ENCODE assay signal across 26 cellular contexts in genomic region chr4:16050669-16051068, GRCh38. TPM values are rescaled to one million over a fixed set of nuclear protein-coding genes. Genes with fewer than 3 reads are reported as not detected.
DNase-seq lines count a peak whose midpoint lies in the region; ATAC-seq, FAIRE-seq and TF ChIP-seq lines count a peak whose summit lies in the region.
"Had no signal": no experiment of that assay in that cellular context is flagged by ENCODE, and none has a peak within 500 bp of the region (broad histone marks: within the 10 kb centered on the region; RNA-seq: fewer than 3 reads in every experiment).

No MANE protein-coding gene starts in this region.

- H3K4me2 ChIP-seq in HepG2 (ENCODE audit: low read depth, low read length) = no peak overlapping the region
- no peak overlapping the region for H3K4me2 ChIP-seq in IMR-90 (ENCODE audit: low read depth, low read length)
- no peak overlapping the region for H3K4me2 ChIP-seq in K562 (ENCODE audit: insufficient read depth, low read length)
- H3K4me2 ChIP-seq: BLaER1 treated with 17β-estradiol and CSF1 and Interleukin-3, amounts not matched to agents 10 nM and 100 nM had no signal

- in situ Hi-C loops in HepG2 (cut with HindIII; ENCODE audit: extremely low pct_ligation_motif_present, low pct_unique_long_range_greater_than_20kb) (no loop called here), IMR-90 (cut with MboI; ENCODE audit: low sequenced_read_pairs) (no loop called here), K562 (cut with MboI) (no loop called here)

- no peak for ATAC-seq in HepG2
- no peak for ATAC-seq in right lobe of liver
- no peak for ATAC-seq in IMR-90 (ENCODE audit: low read depth)
- ATAC-seq in K562 = no peak
- ATAC-seq: CD8-positive, alpha-beta T cell; GM12878 had no signal

- no peak overlapping the region for H3K27ac ChIP-seq in HepG2 (ENCODE audit: extremely low read length, insufficient read depth, low read length)
- no peak overlapping the region for H3K27ac ChIP-seq in right lobe of liver
- no peak overlapping the region for H3K27ac ChIP-seq in IMR-90 (ENCODE audit: insufficient read depth, low read length)
- H3K27ac ChIP-seq in K562 (ENCODE audit: extremely low read depth, low read depth, low read length) = no peak overlapping the region
- H3K27ac ChIP-seq in stomach = no peak overlapping the region
- H3K27ac ChIP-seq: BLaER1 treated with 17β-estradiol and CSF1 and Interleukin-3, amounts not matched to agents 10 nM and 100 nM; C4-2B had no signal

- TF ChIP-seq RAD21 in HepG2 (CRISPR knock-in tag; IDR thresholded peaks at IDR 0.05) = no peak
- TF ChIP-seq RAD21 in IMR-90 (IDR thresholded peaks at IDR 0.05; ENCODE audit: low read length) = no peak
- TF ChIP-seq RAD21 in K562 (CRISPR knock-in tag; conservative IDR thresholded peaks at IDR 0.05 in 1 of 2, IDR thresholded peaks at IDR 0.05 in 1 of 2) = no peak

- TF ChIP-seq POLR2A in HepG2 (IDR thresholded peaks at IDR 0.05; ENCODE audit: insufficient read depth in 1 of 2, low read depth in 2 of 2, low read length in 2 of 2) (no peak), right lobe of liver (IDR thresholded peaks at IDR 0.05) (no peak), IMR-90 (IDR thresholded peaks at IDR 0.05; ENCODE audit: low read depth, low read length) (no peak), K562 (conservative IDR thresholded peaks at IDR 0.05) (no peak), stomach (IDR thresholded peaks at IDR 0.05) (no peak)

- no peak overlapping the region for H3K4me3 ChIP-seq in HepG2 (replicated peaks in 1 of 3; ENCODE audit: insufficient read depth in 1 of 3, low read depth in 2 of 3, low read length in 3 of 3)
- H3K4me3 ChIP-seq in right lobe of liver = no peak overlapping the region
- no peak overlapping the region for H3K4me3 ChIP-seq in IMR-90 (ENCODE audit: insufficient read depth, low read depth, low read length)
- no peak overlapping the region for H3K4me3 ChIP-seq in K562
- H3K4me3 ChIP-seq in stomach = no peak overlapping the region
- H3K4me3 ChIP-seq: BLaER1 treated with 17β-estradiol and CSF1 and Interleukin-3, amounts not matched to agents 10 nM and 100 nM; GM12878 had no signal

- DNase-seq in HepG2 (ENCODE audit: low spot score) (no peak), right lobe of liver (no peak), IMR-90 (no peak), K562 (ENCODE audit: extremely low read depth in 1 of 4, low spot score in 3 of 4) (no peak), OCI-M1 (lab: John Stamatoyannopoulos, UW) (no peak), DMS153 (lab: John Stamatoyannopoulos, UW) (no peak), stomach (no peak)
- DNase-seq: 8988T; AML-193; Caco-2; Calu3; CD4-positive, alpha-beta T cell; CD8-positive, alpha-beta T cell; DMS53; DMS79; DND-41; EL; GDM1 had no signal

- no peak overlapping the region for H4K8ac ChIP-seq in IMR-90 (ENCODE audit: low read depth in 2 of 2, low read length in 2 of 2)

- TF ChIP-seq EP300 in HepG2 (IDR thresholded peaks at IDR 0.05; ENCODE audit: low read depth in 2 of 2, low read length in 2 of 2) = no peak
- no peak for TF ChIP-seq EP300 in HepG2 (CRISPR knock-in tag; IDR thresholded peaks at IDR 0.05; ENCODE audit: borderline replicate concordance)
- TF ChIP-seq EP300 in K562 (IDR thresholded peaks at IDR 0.05; ENCODE audit: low read length) = no peak
- TF ChIP-seq EP300 in stomach (IDR thresholded peaks at IDR 0.05) = no peak

- H3K4me1 ChIP-seq in HepG2 (ENCODE audit: insufficient read depth, low read length) (no peaks in the 10 kb centered on the region), right lobe of liver (no peaks in the 10 kb centered on the region), IMR-90 (ENCODE audit: control insufficient read depth, insufficient read depth, low read length) (no peaks in the 10 kb centered on the region), K562 (replicated peaks in 1 of 2; ENCODE audit: control insufficient read depth in 2 of 2, insufficient read depth in 2 of 2, low read length in 2 of 2) (no peaks in the 10 kb centered on the region), stomach (peaks cover 0 to 3% (median under 1%) of the 10 kb centered on the region in 4 donors)

- BruUV-seq in HepG2 (replicated peaks; lab: Mats Ljungman, UMichigan) (no TSS peak), IMR-90 (replicated peaks; lab: Mats Ljungman, UMichigan) (no TSS peak), K562 (replicated peaks; lab: Mats Ljungman, UMichigan) (no TSS peak)

- H4K20me1 ChIP-seq in HepG2 (ENCODE audit: insufficient read depth, low read length) (no peaks in the 10 kb centered on the region), IMR-90 (ENCODE audit: insufficient read depth, low read length) (no peaks in the 10 kb centered on the region), K562 (replicated peaks; ENCODE audit: control insufficient read depth, insufficient read depth, low read length) (no peaks in the 10 kb centered on the region)
- H4K20me1 ChIP-seq: BLaER1 treated with 17β-estradiol and CSF1 and Interleukin-3, amounts not matched to agents 10 nM and 100 nM had no signal

- H3K23ac ChIP-seq in IMR-90 (ENCODE audit: low read depth, low read length) = no peak overlapping the region

- H2BK5ac ChIP-seq in IMR-90 (ENCODE audit: low read depth, low read length, poor library complexity, severe bottlenecking) = no peak overlapping the region

- H2BK20ac ChIP-seq in IMR-90 (ENCODE audit: low read depth, low read length) = no peak overlapping the region

- H2BK15ac ChIP-seq in IMR-90 (ENCODE audit: low read depth, low read length) = no peak overlapping the region

- no peak overlapping the region for H3K4ac ChIP-seq in IMR-90 (ENCODE audit: low read depth, low read length)

- H2AK5ac ChIP-seq in IMR-90 (ENCODE audit: low read depth, low read length) = no peak overlapping the region

- H2AK9ac ChIP-seq in IMR-90 (replicated peaks; ENCODE audit: low read depth, low read length, poor library complexity) = no peak overlapping the region

- H3K18ac ChIP-seq in IMR-90 (ENCODE audit: low read depth, low read length) = no peak overlapping the region

- CTCF ChIA-PET in HepG2 (lab: Yijun Ruan, JAX; ENCODE audit: low intra/inter-chr PET ratio, low total read pairs) (no interaction called here), IMR-90 (lab: Yijun Ruan, JAX) (no interaction called here), K562 (lab: Yijun Ruan, JAX; ENCODE audit: low intra/inter-chr PET ratio) (interaction anchor here (0.6 kb wide), 1 partner anchor 1477 kb away, joined by 3 read pairs; no protein-coding TSS in a partner anchor)

- H2BK120ac ChIP-seq in IMR-90 (ENCODE audit: low read depth, low read length) = no peak overlapping the region

- H4K5ac ChIP-seq in IMR-90 (ENCODE audit: low read depth, low read length) = no peak overlapping the region

- H4K91ac ChIP-seq in IMR-90 (ENCODE audit: insufficient read depth, low read depth, low read length) = no peak overlapping the region

- H3K14ac ChIP-seq in IMR-90 (replicated peaks; ENCODE audit: low read depth, low read length) = no peak overlapping the region

- no peak overlapping the region for H3K56ac ChIP-seq in IMR-90 (ENCODE audit: extremely low read depth, insufficient read depth, low read length)

- no peak overlapping the region for H2AFZ ChIP-seq in HepG2 (ENCODE audit: low read length)
- no peak overlapping the region for H2AFZ ChIP-seq in IMR-90 (replicated peaks; ENCODE audit: low read length, poor library complexity)
- H2AFZ ChIP-seq in K562 (ENCODE audit: low read depth, low read length) = no peak overlapping the region

- POLR2A ChIA-PET in HepG2 (lab: Yijun Ruan, JAX) = no interaction called here
- POLR2A ChIA-PET in IMR-90 (lab: Charles Lee; ENCODE audit: unreplicated experiment) = no interaction called here
- POLR2A ChIA-PET in K562 (lab: Yijun Ruan, JAX) = interaction anchor here (0.6 kb wide), 1 partner anchor 436 kb away, joined by 3 read pairs; no protein-coding TSS in a partner anchor

- dilution Hi-C loops in IMR-90 (cut with HindIII; ENCODE audit: low sequenced_read_pairs, unreplicated experiment) = no loop called here

- no peaks in the 10 kb centered on the region for H3K79me2 ChIP-seq in HepG2 (ENCODE audit: insufficient read depth, low read length)
- H3K79me2 ChIP-seq in K562 (ENCODE audit: control insufficient read depth, insufficient read depth, low read length) = no peaks in the 10 kb centered on the region

- H3K9ac ChIP-seq in HepG2 (ENCODE audit: insufficient read depth, low read depth, low read length) = no peak overlapping the region
- H3K9ac ChIP-seq in IMR-90 (ENCODE audit: low read depth, low read length) = no peak overlapping the region
- H3K9ac ChIP-seq in K562 (ENCODE audit: insufficient read depth in 1 of 2, low read depth in 2 of 2, low read length in 2 of 2) = no peak overlapping the region
- H3K9ac ChIP-seq: BLaER1 treated with 17β-estradiol and CSF1 and Interleukin-3, amounts not matched to agents 10 nM and 100 nM had no signal

- TF ChIP-seq CTCF in HepG2 (CRISPR knock-in tag; IDR thresholded peaks at IDR 0.05) = no peak
- no peak for TF ChIP-seq CTCF in right lobe of liver (IDR thresholded peaks at IDR 0.05)
- TF ChIP-seq CTCF in IMR-90 (conservative IDR thresholded peaks at IDR 0.05; ENCODE audit: low read depth, low read length) = no peak
- no peak for TF ChIP-seq CTCF in K562 (IDR thresholded peaks at IDR 0.05 in 2 of 3, conservative IDR thresholded peaks at IDR 0.05 in 1 of 3; ENCODE audit: insufficient read depth in 2 of 3, low read depth in 1 of 3, low read length in 3 of 3)
- no peak for TF ChIP-seq CTCF in stomach (IDR thresholded peaks at IDR 0.05)

- intact Hi-C loops in HepG2 (cut with micrococcal nuclease; ENCODE audit: unreplicated experiment) (no loop called here), right lobe of liver (cut with DNase I) (no loop called here), IMR-90 (cut with micrococcal nuclease) (no loop called here), K562 (cut with micrococcal nuclease) (no loop called here), stomach (cut with DNase I; ENCODE audit: low total_unique reads) (no loop called here)

- no peak for FAIRE-seq in HepG2 (lab: Jason Lieb, UNC)
- FAIRE-seq in K562 (lab: Jason Lieb, UNC) = no peak
- FAIRE-seq: A204.1, GM12878, GM12892, GM18507 had no signal

- 19% methylated on average over 1 of the region's 1 CpG for WGBS in HepG2 (ENCODE audit: low lambda C conversion rate)
- WGBS in right lobe of liver (ENCODE audit: insufficient coverage, low coverage, low lambda C conversion rate, missing lambda C conversion rate) = 35% methylated on average over 1 of the region's 1 CpG
- no CpG with 5 or more reads among the region's 1 CpG for WGBS in IMR-90 (ENCODE audit: extremely low coverage in 2 of 2, insufficient read length in 1 of 2), 2 experiments
- 0% methylated on average over 1 of the region's 1 CpG for WGBS in K562 (ENCODE audit: insufficient coverage, low coverage, missing lambda C conversion rate)
- WGBS in stomach, 5 donors = 47 to 59% (median 53%) methylated on average over 1 of the region's 1 CpG

- no peaks in the 10 kb centered on the region for H3K9me3 ChIP-seq in HepG2 (ENCODE audit: low read length)
- no peaks in the 10 kb centered on the region for H3K9me3 ChIP-seq in right lobe of liver
- no peaks in the 10 kb centered on the region for H3K9me3 ChIP-seq in IMR-90 (ENCODE audit: control insufficient read depth, insufficient read depth, low read length)
- H3K9me3 ChIP-seq in K562 (replicated peaks; ENCODE audit: control insufficient read depth, insufficient read depth, low read depth, low read length) = no peaks in the 10 kb centered on the region
- H3K9me3 ChIP-seq in stomach = no peaks in the 10 kb centered on the region
- H3K9me3 ChIP-seq: BLaER1 treated with 17β-estradiol and CSF1 and Interleukin-3, amounts not matched to agents 10 nM and 100 nM; Caco-2 had no signal

- H3K79me1 ChIP-seq in IMR-90 (ENCODE audit: low read depth in 1 of 2, low read length in 2 of 2) = no peaks in the 10 kb centered on the region

- H3K9me1 ChIP-seq in IMR-90 (ENCODE audit: insufficient read depth, low read length) (no peaks in the 10 kb centered on the region), K562 (ENCODE audit: control insufficient read depth, insufficient read depth, low read length) (no peaks in the 10 kb centered on the region)

- H3K27me3 ChIP-seq in HepG2 (ENCODE audit: control insufficient read depth in 1 of 2, insufficient read depth in 2 of 2, low read length in 2 of 2) (no peaks in the 10 kb centered on the region; a peak in 2 of 5 replicates), right lobe of liver (no peaks in the 10 kb centered on the region), IMR-90 (ENCODE audit: control insufficient read depth, insufficient read depth, low read length) (peaks cover 29% of the 10 kb centered on the region), K562 (ENCODE audit: control insufficient read depth in 2 of 2, insufficient read depth in 2 of 2, low read length in 2 of 2) (peaks cover 24 to 32% of the 10 kb centered on the region in 2 experiments), stomach (no peaks in the 10 kb centered on the region)
- H3K27me3 ChIP-seq: BLaER1 treated with 17β-estradiol and CSF1 and Interleukin-3, amounts not matched to agents 10 nM and 100 nM had no signal

- H3K36me3 ChIP-seq in HepG2 (replicated peaks in 1 of 2; ENCODE audit: control insufficient read depth in 1 of 2, insufficient read depth in 2 of 2, low read length in 2 of 2) (no peaks in the 10 kb centered on the region), right lobe of liver (no peaks in the 10 kb centered on the region), IMR-90 (ENCODE audit: control insufficient read depth, insufficient read depth, low read length) (no peaks in the 10 kb centered on the region), K562 (ENCODE audit: control insufficient read depth, insufficient read depth, low read length) (no peaks in the 10 kb centered on the region), stomach (no peaks in the 10 kb centered on the region)
- H3K36me3 ChIP-seq: BLaER1 treated with 17β-estradiol and CSF1 and Interleukin-3, amounts not matched to agents 10 nM and 100 nM had no signal

RNA-seq across cellular contexts. Expression of gene PROM1, which starts 33.2 kb away (rescaled TPM):
- total RNA-seq in HepG2 (2016; rRNA removed; fragmentation: Illumina TruSeq; extraction: Trizol) = 2.5 and 3.9 TPM in 2 replicates
- total RNA-seq in HepG2 (2016; cell fraction: cytosol; rRNA removed; fragmentation: Illumina TruSeq; extraction: Trizol; ENCODE audit: low read depth) = 0.71 and 0.91 TPM in 2 replicates
- total RNA-seq in HepG2 (2016; cell fraction: insoluble cytoplasmic fraction; rRNA removed; fragmentation: Illumina TruSeq; extraction: Trizol) = 2.1 and 4.2 TPM in 2 replicates
- 1.1 and 2.6 TPM in 2 replicates for total RNA-seq in HepG2 (2016; cell fraction: membrane; rRNA removed; fragmentation: Illumina TruSeq; extraction: Trizol)
- 5.8 and 6.2 TPM in 2 replicates for total RNA-seq in HepG2 (2016; cell fraction: nucleus; rRNA removed; fragmentation: Illumina TruSeq; extraction: Trizol)
- 13.6 and 16.4 TPM in 2 replicates for polyA plus RNA-seq in HepG2 (2011; rRNA removed)
- 8.3 and 8.9 TPM in 2 replicates for polyA plus RNA-seq in HepG2 (2011; cell fraction: cytosol; rRNA removed)
- polyA plus RNA-seq in HepG2 (2011; cell fraction: nucleus; rRNA removed) = 14.6 and 16.3 TPM in 2 replicates
- polyA plus RNA-seq in HepG2 (2012) = 9.3 and 15.5 TPM in 2 replicates
- polyA plus RNA-seq in HepG2 (2016; cell fraction: cytosol; fragmentation: Illumina TruSeq; extraction: Trizol; ENCODE audit: low read depth) = 0.25 and 0.31 TPM in 2 replicates
- 1.6 and 2.1 TPM in 2 replicates for polyA plus RNA-seq in HepG2 (2016; cell fraction: insoluble cytoplasmic fraction; fragmentation: Illumina TruSeq; extraction: Trizol; ENCODE audit: low read depth)
- polyA plus RNA-seq in HepG2 (2016; cell fraction: membrane; fragmentation: Illumina TruSeq; extraction: Trizol; ENCODE audit: low read depth) = 0.47 and 0.64 TPM in 2 replicates
- polyA plus RNA-seq in HepG2 (2016; cell fraction: nucleus; fragmentation: Illumina TruSeq; extraction: Trizol; ENCODE audit: insufficient read depth, low read depth) = 5.4 and 6.6 TPM in 2 replicates
- 1.3 and 25.2 TPM in 2 replicates for polyA minus RNA-seq in HepG2 (2011; rRNA and poly(A)+ RNA removed; ENCODE audit: low replicate concordance)
- polyA minus RNA-seq in HepG2 (2011; cell fraction: cytosol; rRNA and poly(A)+ RNA removed) = 11.4 and 13.4 TPM in 2 replicates
- polyA minus RNA-seq in HepG2 (2011; cell fraction: nucleus; rRNA and poly(A)+ RNA removed) = 14.5 and 16.9 TPM in 2 replicates
- total RNA-seq in right lobe of liver = 1 to 10 TPM in 5 of 6 experiments, under 1 TPM in 1; 0.86 to 2.2 (median 1.3) TPM
- total RNA-seq in IMR-90 (2012; rRNA removed) = not detected in 2 replicates
- polyA plus RNA-seq in IMR-90 (2012; rRNA removed) = not detected in 2 replicates
- polyA plus RNA-seq in IMR-90 (2012; cell fraction: cytosol; rRNA removed) = not detected in 2 replicates
- not detected in 2 replicates for polyA plus RNA-seq in IMR-90 (2012; cell fraction: nucleus; rRNA removed; ENCODE audit: low replicate concordance)
- total RNA-seq in K562 (2011; cell fraction: chromatin; rRNA removed; ENCODE audit: low replicate concordance) = not detected in 2 replicates
- not detected in 2 replicates for total RNA-seq in K562 (2011; cell fraction: nucleolus; rRNA removed)
- not detected in 2 replicates for total RNA-seq in K562 (2011; cell fraction: nucleoplasm; rRNA removed)
- not detected in 2 replicates for total RNA-seq in K562 (2014; rRNA removed)
- not detected in 2 replicates for total RNA-seq in K562 (2014; rRNA removed; fragmentation: Illumina TruSeq; extraction: Trizol)
- total RNA-seq in K562 (2015; rRNA removed; fragmentation: Illumina TruSeq; extraction: Trizol) = not detected in 2 replicates
- 0.45 TPM in 1 of 2 replicates, not detected in the other for total RNA-seq in K562 (2021)
- not detected in 2 replicates for polyA plus RNA-seq in K562 (2011; rRNA removed)
- not detected in 2 replicates for polyA plus RNA-seq in K562 (2011; cell fraction: cytosol; rRNA removed)
- polyA plus RNA-seq in K562 (2011; cell fraction: nucleus; rRNA removed) = 0.14 TPM in 1 of 2 replicates, not detected in the other
- polyA plus RNA-seq in K562 (2012) = 0.04 and 0.07 TPM in 2 replicates
- polyA plus RNA-seq in K562 (2014; fragmentation: Illumina TruSeq; extraction: Trizol) = not detected in 2 replicates
- polyA plus RNA-seq in K562 (2014; fragmentation: Nextera tagmentation; extraction: Ambion mirVana) = not detected
- 0.05 TPM in 1 of 2 replicates, not detected in the other for polyA plus RNA-seq in K562 (2014; rRNA removed)
- not detected in 2 replicates for polyA minus RNA-seq in K562 (2011; rRNA and poly(A)+ RNA removed)
- polyA minus RNA-seq in K562 (2011; cell fraction: cytosol; rRNA and poly(A)+ RNA removed) = not detected in 2 replicates
- not detected in 2 replicates for polyA minus RNA-seq in K562 (2011; cell fraction: nucleus; rRNA and poly(A)+ RNA removed)
- 100 to 1,000 TPM in 2 of 5 donors, 10 to 100 TPM in 2, 1 to 10 TPM in 1; 3.5 to 124 (median 29.0) TPM for total RNA-seq in stomach
- 10 to 100 TPM in 2 of 3 donors, 1 to 10 TPM in 1; 4.6 to 12.2 (median 11.8) TPM for polyA plus RNA-seq in stomach
- total RNA-seq: B cell; CD4-positive, alpha-beta T cell; CD8-positive, alpha-beta T cell had no signal
- polyA plus RNA-seq: BJ had no signal

Comparison
In these comparisons a context has a peak if more than half of its experiments do, and no peak if none do; other contexts are left out.
1. Of the 241 proteins assayed by ChIP-seq in both HepG2 and K562: peak only in HepG2: MAFF and MAFK; only in K562: none; in both: none; in neither: 239.